9 cellular contexts compared by ENCODE assay signal in genomic region chr4:139184129-139184528, GRCh38. TPM values are rescaled to one million over a fixed set of nuclear protein-coding genes. Genes with fewer than 3 reads are reported as not detected.
DNase-seq lines count a peak whose midpoint lies in the region; ATAC-seq and TF ChIP-seq lines count a peak whose summit lies in the region.
"Had no signal": no experiment of that assay in that cellular context is flagged by ENCODE, and none has a peak within 500 bp of the region (broad histone marks: within the 10 kb centered on the region; RNA-seq: fewer than 3 reads in every experiment).

No MANE protein-coding gene starts in this region.

- POLR2A ChIA-PET in PC-9 (lab: Charles Lee; ENCODE audit: unreplicated experiment) = no interaction called here

- TF ChIP-seq POLR2A in testis (IDR thresholded peaks at IDR 0.05) = no peak

- no peak overlapping the region for H2AFZ ChIP-seq in PC-9

- H4K20me1 ChIP-seq in PC-9 (ENCODE audit: insufficient read depth) = no peaks in the 10 kb centered on the region

- H3K27ac ChIP-seq in PC-9 (no peak overlapping the region), ascending aorta (no peak overlapping the region), testis (no peak overlapping the region)

- BruUV-seq in PC-9 (replicated peaks; lab: Mats Ljungman, UMichigan) = no TSS peak

- no peaks in the 10 kb centered on the region for H3K9me2 ChIP-seq in PC-9 (ENCODE audit: insufficient read depth)

- H3F3A ChIP-seq in PC-9 (ENCODE audit: insufficient read depth, low read depth) = no peaks in the 10 kb centered on the region

- no peaks in the 10 kb centered on the region for H3K36me3 ChIP-seq in PC-9 (ENCODE audit: low read depth)
- no peaks in the 10 kb centered on the region for H3K36me3 ChIP-seq in ascending aorta
- H3K36me3 ChIP-seq in testis (ENCODE audit: low read depth, missing control alignments) = no peaks in the 10 kb centered on the region

- CTCF ChIA-PET in PC-9 (lab: Charles Lee) = no interaction called here

- intact Hi-C loops in PC-9 (cut with micrococcal nuclease; ENCODE audit: unreplicated experiment) = loop anchor here (5.0 kb wide), 1 partner anchor 43 kb away; no protein-coding TSS in a partner anchor
- intact Hi-C loops in ascending aorta (cut with DNase I) = no loop called here
- intact Hi-C loops in testis (cut with DNase I; ENCODE audit: low total_unique reads) = no loop called here

- H3K27me3 ChIP-seq in PC-9 (ENCODE audit: insufficient read depth, low read depth) = no peaks in the 10 kb centered on the region
- no peaks in the 10 kb centered on the region for H3K27me3 ChIP-seq in ascending aorta
- H3K27me3 ChIP-seq in testis = no peaks in the 10 kb centered on the region

- ATAC-seq in GM18909 (IDR thresholded peaks at IDR 0.05; ENCODE audit: poor library complexity, unreplicated experiment) (peak; percentile 60), HG03520 (IDR thresholded peaks at IDR 0.05; ENCODE audit: unreplicated experiment) (no peak)

- no peak overlapping the region for H3K4me2 ChIP-seq in PC-9

- H3K4me3 ChIP-seq in AG10803 (ENCODE audit: low read length) = no peak overlapping the region
- H3K4me3 ChIP-seq in PC-9 = no peak overlapping the region
- no peak overlapping the region for H3K4me3 ChIP-seq in ascending aorta
- no peak overlapping the region for H3K4me3 ChIP-seq in testis

- H3K4me1 ChIP-seq in PC-9 (replicated peaks; ENCODE audit: insufficient read depth) = no peaks in the 10 kb centered on the region
- H3K4me1 ChIP-seq in ascending aorta = no peaks in the 10 kb centered on the region
- peaks cover 4% of the 10 kb centered on the region for H3K4me1 ChIP-seq in testis

- peak; percentile 42 for TF ChIP-seq CTCF in AG10803 (conservative IDR thresholded peaks at IDR 0.05; ENCODE audit: low read length)
- TF ChIP-seq CTCF in PC-9 (conservative IDR thresholded peaks at IDR 0.05) = 0 out of 2 replicates have a peak, but pooled peaks have one; percentile 20
- peak in 1 of 3 experiments; percentile 37 for TF ChIP-seq CTCF in ascending aorta (IDR thresholded peaks at IDR 0.05)
- no peak for TF ChIP-seq CTCF in testis (IDR thresholded peaks at IDR 0.05)

- DNase-seq in AG10803 (ENCODE audit: low read depth) = peak; percentile 55
- DNase-seq in PC-9 = no peak
- DNase-seq in fibroblast of peridontal ligament (ENCODE audit: extremely low read depth) = peak; percentile 76
- DNase-seq in ascending aorta (ENCODE audit: low spot score in 2 of 2) = no peak
- no peak for DNase-seq in GOT3 (lab: John Stamatoyannopoulos, UW)
- DNase-seq in testis = no peak
- DNase-seq: SHP77 treated with DMSO at 0.1 percent for 48 hours had no signal

- no peaks in the 10 kb centered on the region for H3K79me2 ChIP-seq in PC-9 (ENCODE audit: low read depth)

- no peaks in the 10 kb centered on the region for H3K9me3 ChIP-seq in PC-9 (ENCODE audit: insufficient read depth, low read depth)
- H3K9me3 ChIP-seq in ascending aorta = no peaks in the 10 kb centered on the region
- H3K9me3 ChIP-seq in testis = no peaks in the 10 kb centered on the region

RNA-seq across cellular contexts. Expression of gene ELF2, which starts 7.1 kb away (rescaled TPM):
- total RNA-seq in PC-9 (2021) = 29.9 and 30.7 TPM in 2 replicates
- total RNA-seq in ascending aorta = 20.3 TPM
- total RNA-seq in testis = 10 to 100 TPM; 52.0 to 53.6 TPM
- 72.6 TPM for polyA plus RNA-seq in testis (ENCODE audit: insufficient read depth, low read depth, low replicate concordance)

Comparison
In these comparisons a context has a peak if more than half of its experiments do, and no peak if none do; other contexts are left out.
1. DNase-seq: peak in AG10803 (single experiment) and fibroblast of peridontal ligament (single experiment); none in PC-9 (0 of 2), ascending aorta (0 of 2), GOT3 (single experiment) and testis (single experiment).
2. CTCF ChIP-seq: peak in AG10803 (single experiment) and PC-9 (single experiment); none in testis (0 of 3).